ENCODE assay signal across 20 cellular contexts in the genomic region with DNA sequence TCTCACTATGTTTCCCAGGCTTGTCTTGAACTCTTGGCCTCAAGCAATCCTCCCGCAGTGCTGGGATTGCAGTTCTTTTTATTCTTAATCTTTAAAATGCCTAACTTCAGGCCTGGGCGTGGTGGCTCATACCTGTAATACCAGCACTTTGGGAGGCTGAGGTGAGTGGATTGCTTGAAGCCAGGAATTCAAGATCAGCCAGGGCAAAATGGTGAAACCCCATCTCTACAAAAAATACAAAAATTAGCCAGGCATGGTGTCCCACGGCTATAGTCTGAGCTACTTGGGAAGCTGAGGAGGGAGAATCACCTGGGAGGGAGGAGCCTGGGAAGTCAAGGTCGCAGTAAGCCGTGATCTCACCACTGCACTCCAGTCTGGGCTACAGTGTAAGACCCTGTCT.
"Had no signal": no experiment of that assay in that cellular context is flagged by ENCODE, and none has a peak within 500 bp of the region (broad histone marks: within the 10 kb centered on the region; RNA-seq: fewer than 3 reads in every experiment).

No MANE protein-coding gene starts in this region.

- H3K4me3 ChIP-seq: colonic mucosa, esophagus muscularis mucosa, hepatocyte, psoas muscle, right lobe of liver, stomach, testis had no signal

- H3K27ac Mint-ChIP-seq: activated CD8-positive, alpha-beta memory T cell treated with anti-CD3 and anti-CD28 coated beads, Interleukin-2, amount 10 ng/mL, durations not matched to agents 7 days and 5 days; activated naive CD4-positive, alpha-beta T cell treated with anti-CD3 and anti-CD28 coated beads, Interleukin-2, amount 10 ng/mL, durations not matched to agents 7 days and 5 days; T-cell had no signal

- H3K4me2 ChIP-seq: hepatocyte had no signal

- H3K27me3 ChIP-seq: colonic mucosa, esophagus muscularis mucosa, hepatocyte, right lobe of liver, testis had no signal

- H3K4me1 ChIP-seq: colonic mucosa, psoas muscle, stomach, testis had no signal

- ATAC-seq: activated CD8-positive, alpha-beta memory T cell treated with anti-CD3 and anti-CD28 coated beads, Interleukin-2, amount 10 ng/mL, durations not matched to agents 7 days and 5 days; psoas muscle; right lobe of liver; T-cell had no signal

- H3K9me3 Mint-ChIP-seq: activated naive CD4-positive, alpha-beta T cell treated with anti-CD3 and anti-CD28 coated beads, Interleukin-2, amount 10 ng/mL, durations not matched to agents 7 days and 5 days; nephron; T-cell had no signal

- DNase-seq: activated CD4-positive, alpha-beta T cell treated with anti-CD3 and anti-CD28 coated beads for 1 hour; activated CD4-positive, alpha-beta T cell treated with anti-CD3 and anti-CD28 coated beads, Interleukin-2, amount 50 U/mL, for 48 hours; activated CD8-positive, alpha-beta memory T cell treated with anti-CD3 and anti-CD28 coated beads, Interleukin-2, amount 10 ng/mL, durations not matched to agents 7 days and 5 days; activated naive CD4-positive, alpha-beta T cell treated with anti-CD3 and anti-CD28 coated beads, Interleukin-2, amount 10 ng/mL, durations not matched to agents 7 days and 5 days; activated T-cell treated with anti-CD3 and anti-CD28 coated beads, Interleukin-2, amount 50 U/mL, for 1 hour; caudate nucleus; colonic mucosa; kidney; mesenchymal stem cell; occipital lobe; psoas muscle; right lobe of liver; stimulated activated CD4-positive, alpha-beta T cell treated with anti-CD3 and anti-CD28 coated beads, Interleukin-1b, Interleukin-23, amount 100 ng/mL, for 48 hours; stomach; T-cell; T1000; testis had no signal

- H3K4me1 Mint-ChIP-seq: activated CD8-positive, alpha-beta memory T cell treated with anti-CD3 and anti-CD28 coated beads, Interleukin-2, amount 10 ng/mL, durations not matched to agents 7 days and 5 days; activated naive CD4-positive, alpha-beta T cell treated with anti-CD3 and anti-CD28 coated beads, Interleukin-2, amount 10 ng/mL, durations not matched to agents 7 days and 5 days; T-cell had no signal

- H3K36me3 Mint-ChIP-seq: activated CD8-positive, alpha-beta memory T cell treated with anti-CD3 and anti-CD28 coated beads, Interleukin-2, amount 10 ng/mL, durations not matched to agents 7 days and 5 days; activated naive CD4-positive, alpha-beta T cell treated with anti-CD3 and anti-CD28 coated beads, Interleukin-2, amount 10 ng/mL, durations not matched to agents 7 days and 5 days; T-cell had no signal

- H3K9me3 ChIP-seq: colonic mucosa, esophagus muscularis mucosa, psoas muscle, right lobe of liver, stomach, testis had no signal

- H2AFZ ChIP-seq: hepatocyte had no signal

- H3K27ac ChIP-seq: colonic mucosa, esophagus muscularis mucosa, hepatocyte, psoas muscle, right lobe of liver, stomach, testis had no signal

- H3K27me3 Mint-ChIP-seq: activated CD8-positive, alpha-beta memory T cell treated with anti-CD3 and anti-CD28 coated beads, Interleukin-2, amount 10 ng/mL, durations not matched to agents 7 days and 5 days; activated naive CD4-positive, alpha-beta T cell treated with anti-CD3 and anti-CD28 coated beads, Interleukin-2, amount 10 ng/mL, durations not matched to agents 7 days and 5 days had no signal

- H3K36me3 ChIP-seq: colonic mucosa, right lobe of liver, stomach had no signal

- H3K4me3 Mint-ChIP-seq: activated CD8-positive, alpha-beta memory T cell treated with anti-CD3 and anti-CD28 coated beads, Interleukin-2, amount 10 ng/mL, durations not matched to agents 7 days and 5 days; activated naive CD4-positive, alpha-beta T cell treated with anti-CD3 and anti-CD28 coated beads, Interleukin-2, amount 10 ng/mL, durations not matched to agents 7 days and 5 days; nephron; T-cell had no signal
